Comparison of ENCODE assay signal across 8 cellular contexts in the genomic region with DNA sequence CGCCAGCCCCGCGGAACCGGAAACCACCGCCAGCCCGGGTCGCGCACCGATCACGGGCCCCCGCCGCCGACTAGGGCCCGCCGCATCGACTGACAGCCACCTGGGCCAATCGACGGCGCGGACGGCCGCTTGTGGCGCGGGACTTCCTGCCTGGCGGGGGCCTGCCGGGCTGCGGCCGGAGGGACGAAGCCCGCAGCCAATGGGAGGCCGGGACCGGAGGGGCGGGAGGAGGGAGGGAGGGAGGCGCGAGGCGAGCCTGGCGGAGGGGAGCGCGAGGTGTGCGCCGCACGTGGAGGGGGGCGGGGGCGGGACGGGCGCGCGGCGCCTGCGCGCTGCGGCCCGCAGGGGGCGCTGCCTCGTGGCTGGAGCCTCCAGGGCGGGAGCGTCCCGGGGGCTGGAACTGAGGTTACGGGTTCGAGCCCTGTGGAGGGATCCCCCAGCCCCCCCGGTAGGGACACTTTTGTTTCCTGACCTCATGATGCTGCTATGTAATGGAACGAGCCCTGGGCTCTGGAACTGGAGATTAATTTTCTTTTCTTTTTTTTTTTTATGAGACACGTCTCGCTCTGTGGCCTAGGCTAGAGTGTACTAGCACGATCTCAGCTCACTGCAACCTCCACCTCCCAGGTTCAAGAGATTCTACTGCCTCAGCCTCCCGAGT. TPM values are rescaled to one million over a fixed set of nuclear protein-coding genes. Genes with fewer than 3 reads are reported as not detected.
A peak's percentile ranks its signal among the peaks of the same experiment; 100 is the strongest.
DNase-seq lines count a peak whose midpoint lies in the region; ATAC-seq and TF ChIP-seq lines count a peak whose summit lies in the region.

A gene with protein sequence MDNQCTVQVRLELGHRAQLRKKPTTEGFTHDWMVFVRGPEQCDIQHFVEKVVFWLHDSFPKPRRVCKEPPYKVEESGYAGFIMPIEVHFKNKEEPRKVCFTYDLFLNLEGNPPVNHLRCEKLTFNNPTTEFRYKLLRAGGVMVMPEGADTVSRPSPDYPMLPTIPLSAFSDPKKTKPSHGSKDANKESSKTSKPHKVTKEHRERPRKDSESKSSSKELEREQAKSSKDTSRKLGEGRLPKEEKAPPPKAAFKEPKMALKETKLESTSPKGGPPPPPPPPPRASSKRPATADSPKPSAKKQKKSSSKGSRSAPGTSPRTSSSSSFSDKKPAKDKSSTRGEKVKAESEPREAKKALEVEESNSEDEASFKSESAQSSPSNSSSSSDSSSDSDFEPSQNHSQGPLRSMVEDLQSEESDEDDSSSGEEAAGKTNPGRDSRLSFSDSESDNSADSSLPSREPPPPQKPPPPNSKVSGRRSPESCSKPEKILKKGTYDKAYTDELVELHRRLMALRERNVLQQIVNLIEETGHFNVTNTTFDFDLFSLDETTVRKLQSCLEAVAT (minus strand): TSS at position 45 of the 661 bp plus-strand sequence. CDS start 191 bp downstream, outside the sequence.

- peak; percentile 81 for DNase-seq in NCI-H1417 treated with DMSO at 0.1 percent for 48 hours (lab: John Stamatoyannopoulos, UW)
- DNase-seq in T follicular helper cell (ENCODE audit: low read depth): peak; percentile 85
- DNase-seq in adipocyte (ENCODE audit: low read depth): peak; percentile 99
- DNase-seq in cardiac septum (ENCODE audit: low spot score): peak; percentile 99
- peak; percentile 93 for DNase-seq in pons (ENCODE audit: low spot score)
- DNase-seq in type B pancreatic cell (ENCODE audit: extremely low spot score, unreplicated experiment): peak; percentile 97

- H3K27me3 Mint-ChIP-seq in type B pancreatic cell: no peaks in the 10 kb centered on the region

- peak within 1 kb of the TSS; percentile 93 for H3K4me3 Mint-ChIP-seq in type B pancreatic cell

- no peaks in the 10 kb centered on the region for H3K36me3 ChIP-seq in adipocyte (ENCODE audit: control insufficient read depth, insufficient read depth, low read length, severe bottlenecking)

- H3K27ac Mint-ChIP-seq in type B pancreatic cell: peak within 1 kb of the TSS; percentile 90

- peak within 1 kb of the TSS; percentile 91 for H3K4me3 ChIP-seq in adipocyte (ENCODE audit: low read length)

- peaks cover 29% of the 10 kb centered on the region for H3K4me1 Mint-ChIP-seq in type B pancreatic cell (ENCODE audit: unreplicated experiment)

- H3K36me3 Mint-ChIP-seq in type B pancreatic cell: peaks cover 4% of the 10 kb centered on the region

- no peaks in the 10 kb centered on the region for H3K9me3 Mint-ChIP-seq in type B pancreatic cell

- H3K4me1 ChIP-seq in adipocyte (ENCODE audit: control insufficient read depth, insufficient read depth, low read length): peaks cover 40% of the 10 kb centered on the region

- intact Hi-C loops in cardiac septum (cut with DNase I): loop anchor here (5.0 kb wide), 1 partner anchor 228 kb away; no protein-coding TSS in a partner anchor

- H3K9ac ChIP-seq in adipocyte (ENCODE audit: low read length): peak within 1 kb of the TSS; percentile 95

- TF ChIP-seq CTCF in GM12872 (IDR thresholded peaks at IDR 0.05; ENCODE audit: insufficient read depth, low read depth, low read length) (peak; percentile 76), type B pancreatic cell (conservative IDR thresholded peaks at IDR 0.05) (peak; percentile 95)

- no peaks in the 10 kb centered on the region for H3K27me3 ChIP-seq in adipocyte (replicated peaks; ENCODE audit: control insufficient read depth, insufficient read depth, low read length)

- ATAC-seq in HG02678 (IDR thresholded peaks at IDR 0.05; ENCODE audit: unreplicated experiment): peak; percentile 94

- H3K9me3 ChIP-seq in adipocyte (ENCODE audit: control insufficient read depth, low read length): no peaks in the 10 kb centered on the region

RNA-seq across cellular contexts. Expression of the gene that starts here (rescaled TPM):
- total RNA-seq in cardiac septum: 30.6 TPM
- total RNA-seq in type B pancreatic cell (ENCODE audit: low replicate concordance): 51.3 and 106 TPM in 2 replicates

Comparison
In these comparisons a context has a peak if more than half of its experiments do, and no peak if none do; other contexts are left out.
1. Peak in every context shown above with its lines: DNase-seq, ATAC-seq and H3K4me3 ChIP-seq.